Comparison of ENCODE assay signal across 1 cellular context in genomic region chr18:48826271-48826670, GRCh38.
TF ChIP-seq lines count a peak whose summit lies in the region.

No MANE protein-coding gene starts in this region.

TF ChIP-seq in H1, 55 proteins besides CTCF, POLR2A, EP300 and RAD21:
- no peak for TF ChIP-seq SIX5 (IDR thresholded peaks at IDR 0.05; ENCODE audit: low read depth, low read length)
- TF ChIP-seq NRF1 (IDR thresholded peaks at IDR 0.05; ENCODE audit: low read depth, low read length): no peak
- TF ChIP-seq KDM1A (IDR thresholded peaks at IDR 0.05; ENCODE audit: borderline replicate concordance, low read length): no peak
- no peak for TF ChIP-seq SIN3A (conservative IDR thresholded peaks at IDR 0.05 in 1 of 2, IDR thresholded peaks at IDR 0.05 in 1 of 2; ENCODE audit: low read depth in 1 of 2, low read length in 2 of 2)
- TF ChIP-seq, protein P1, sequence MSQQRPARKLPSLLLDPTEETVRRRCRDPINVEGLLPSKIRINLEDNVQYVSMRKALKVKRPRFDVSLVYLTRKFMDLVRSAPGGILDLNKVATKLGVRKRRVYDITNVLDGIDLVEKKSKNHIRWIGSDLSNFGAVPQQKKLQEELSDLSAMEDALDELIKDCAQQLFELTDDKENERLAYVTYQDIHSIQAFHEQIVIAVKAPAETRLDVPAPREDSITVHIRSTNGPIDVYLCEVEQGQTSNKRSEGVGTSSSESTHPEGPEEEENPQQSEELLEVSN (IDR thresholded peaks at IDR 0.05): no peak
